ENCODE assay signal across 11 cellular contexts in the genomic region with DNA sequence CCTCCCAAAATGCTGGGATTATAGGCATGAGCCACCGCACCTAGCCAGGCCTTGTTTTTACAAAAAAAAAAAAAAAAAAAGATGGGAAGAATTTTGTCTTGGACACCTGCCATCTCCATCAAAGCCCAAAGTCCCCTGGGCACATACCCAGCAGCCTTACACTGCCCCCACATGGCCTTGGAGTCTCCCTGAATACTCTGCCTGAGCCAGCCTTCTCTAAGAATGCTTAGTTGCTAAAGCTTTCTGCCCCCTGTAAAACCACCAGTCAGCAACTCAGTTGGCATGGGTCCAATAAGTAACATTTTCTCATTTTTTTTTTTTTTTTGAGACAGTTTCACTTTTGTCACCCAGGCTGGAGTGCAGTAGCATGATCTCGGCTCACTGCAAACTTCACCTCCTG. TPM values are rescaled to one million over a fixed set of nuclear protein-coding genes. Genes with fewer than 3 reads are reported as not detected.
DNase-seq lines count a peak whose midpoint lies in the region; TF ChIP-seq lines count a peak whose summit lies in the region.
"Had no signal": no experiment of that assay in that cellular context is flagged by ENCODE, and none has a peak within 500 bp of the region (broad histone marks: within the 10 kb centered on the region; RNA-seq: fewer than 3 reads in every experiment).

No MANE protein-coding gene starts in this region.

- CTCF ChIA-PET in Caco-2 (lab: Charles Lee), result interaction anchor here (0.6 kb wide), 1 partner anchor 310 kb away, joined by 3 read pairs; no protein-coding TSS in a partner anchor
- CTCF ChIA-PET in HEK293T (lab: Yijun Ruan, JAX), result no interaction called here

- no peaks in the 10 kb centered on the region for H3K9me3 ChIP-seq in Caco-2

- no peaks in the 10 kb centered on the region for H3K27me3 Mint-ChIP-seq in Caco-2 (ENCODE audit: insufficient read depth, unreplicated experiment)
- H3K27me3 Mint-ChIP-seq: activated B cell treated with CpG ODN at 0.5 μM for 24 hours, memory B cell had no signal

- H3K27ac Mint-ChIP-seq in Caco-2 (ENCODE audit: unreplicated experiment), result no peak overlapping the region
- H3K27ac Mint-ChIP-seq: activated B cell treated with CpG ODN at 0.5 μM for 24 hours, memory B cell had no signal

- intact Hi-C loops in Caco-2 (cut with micrococcal nuclease; ENCODE audit: unreplicated experiment), result loop anchor here (1.0 to 5.0 kb wide), 2 partner anchors 76 to 502 kb away; no protein-coding TSS in a partner anchor

- H3K4me3 ChIP-seq in Caco-2 (ENCODE audit: low read depth, low read length), result no peak overlapping the region

- POLR2A ChIA-PET in Caco-2 (lab: Charles Lee) (no interaction called here), HEK293T (lab: Yijun Ruan, JAX) (no interaction called here)

- BruUV-seq in Caco-2 (replicated peaks; lab: Mats Ljungman, UMichigan), result no TSS peak

- no peaks in the 10 kb centered on the region for H3K27me3 ChIP-seq in Caco-2 (replicated peaks; ENCODE audit: control insufficient read depth, insufficient read depth, low read length)

- no peaks in the 10 kb centered on the region for H3K36me3 ChIP-seq in Caco-2 (ENCODE audit: control insufficient read depth, insufficient read depth, low read length)

- H3K4me1 ChIP-seq in Caco-2, result no peaks in the 10 kb centered on the region

- H3K27ac ChIP-seq in VCaP, result peak overlapping the region; percentile 70; the same call in 1 of the 2 replicates

- H3K36me3 Mint-ChIP-seq in Caco-2 (ENCODE audit: insufficient read depth, unreplicated experiment), result peaks cover 35% of the 10 kb centered on the region
- H3K36me3 Mint-ChIP-seq: memory B cell had no signal

- H3K9me3 Mint-ChIP-seq in Caco-2 (ENCODE audit: unreplicated experiment), result no peaks in the 10 kb centered on the region
- H3K9me3 Mint-ChIP-seq: activated B cell treated with CpG ODN at 0.5 μM for 24 hours, memory B cell had no signal

- TF ChIP-seq CTCF in Caco-2 (IDR thresholded peaks at IDR 0.05; ENCODE audit: insufficient read depth in 1 of 2, low read depth in 1 of 2, low read length in 1 of 2, severe bottlenecking in 1 of 2, unreplicated experiment in 1 of 2) (peak in 1 of 2 experiments; percentile 42), VCaP (conservative IDR thresholded peaks at IDR 0.05) (peak; percentile 67)

- no peaks in the 10 kb centered on the region for H3K4me1 Mint-ChIP-seq in Caco-2 (ENCODE audit: low read depth, unreplicated experiment)
- H3K4me1 Mint-ChIP-seq: activated B cell treated with CpG ODN at 0.5 μM for 24 hours, memory B cell had no signal

- DNase-seq in Caco-2, result peak; percentile 43 to 44
- DNase-seq in HEK293T (ENCODE audit: extremely low spot score), result peak; percentile 21
- DNase-seq in kidney glomerular epithelial cell (lab: John Stamatoyannopoulos, UW), result peak; percentile 21
- no peak for DNase-seq in activated CD4-positive, alpha-beta T cell treated with anti-CD3 and anti-CD28 coated beads, Interleukin-2, amount 50 U/mL, for 1 hour
- no peak for DNase-seq in foreskin melanocyte
- no peak for DNase-seq in anterior cingulate cortex (lab: John Stamatoyannopoulos, UW)
- DNase-seq in SKM-1 (lab: John Stamatoyannopoulos, UW; ENCODE audit: unreplicated experiment), result no peak
- DNase-seq: activated B cell treated with CpG ODN at 0.5 μM for 24 hours had no signal

- no peak overlapping the region for H3K4me3 Mint-ChIP-seq in Caco-2 (ENCODE audit: unreplicated experiment)
- H3K4me3 Mint-ChIP-seq: activated B cell treated with CpG ODN at 0.5 μM for 24 hours, memory B cell had no signal

TF ChIP-seq in HEK293T, 16 proteins besides CTCF, POLR2A, EP300 and RAD21:
- TF ChIP-seq BHLHE40 (IDR thresholded peaks at IDR 0.05; ENCODE audit: borderline replicate concordance) (no peak), SUZ12 (IDR thresholded peaks at IDR 0.05) (no peak), LEF1 (IDR thresholded peaks at IDR 0.05; ENCODE audit: borderline replicate concordance) (no peak), ZNF384 (IDR thresholded peaks at IDR 0.05) (no peak), FOXM1 (IDR thresholded peaks at IDR 0.05; ENCODE audit: borderline replicate concordance) (no peak), ARNT (IDR thresholded peaks at IDR 0.05) (no peak), FOXA1 (IDR thresholded peaks at IDR 0.05) (no peak), L3MBTL2 (conservative IDR thresholded peaks at IDR 0.05) (no peak), ELF4 (IDR thresholded peaks at IDR 0.05) (no peak), NFRKB (IDR thresholded peaks at IDR 0.05) (no peak), CTBP1 (IDR thresholded peaks at IDR 0.05; ENCODE audit: borderline replicate concordance) (no peak), FOXK2 (IDR thresholded peaks at IDR 0.05) (no peak), TARDBP (IDR thresholded peaks at IDR 0.05) (no peak), HDGF (IDR thresholded peaks at IDR 0.05; ENCODE audit: borderline replicate concordance) (no peak), SP1 (IDR thresholded peaks at IDR 0.05) (no peak)
- TF ChIP-seq, protein P1, sequence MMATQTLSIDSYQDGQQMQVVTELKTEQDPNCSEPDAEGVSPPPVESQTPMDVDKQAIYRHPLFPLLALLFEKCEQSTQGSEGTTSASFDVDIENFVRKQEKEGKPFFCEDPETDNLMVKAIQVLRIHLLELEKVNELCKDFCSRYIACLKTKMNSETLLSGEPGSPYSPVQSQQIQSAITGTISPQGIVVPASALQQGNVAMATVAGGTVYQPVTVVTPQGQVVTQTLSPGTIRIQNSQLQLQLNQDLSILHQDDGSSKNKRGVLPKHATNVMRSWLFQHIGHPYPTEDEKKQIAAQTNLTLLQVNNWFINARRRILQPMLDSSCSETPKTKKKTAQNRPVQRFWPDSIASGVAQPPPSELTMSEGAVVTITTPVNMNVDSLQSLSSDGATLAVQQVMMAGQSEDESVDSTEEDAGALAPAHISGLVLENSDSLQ (IDR thresholded peaks at IDR 0.05), result no peak
TF ChIP-seq in HEK293T: peak in this region for 0.

RNA-seq across cellular contexts. Expression of a gene that starts 40.6 kb away (rescaled TPM):
- total RNA-seq in Caco-2 (2022), result 28.0 and 32.6 TPM in 2 replicates

RNA-seq across cellular contexts. Expression of a gene that starts 47.2 kb away (rescaled TPM):
- 9.6 and 9.8 TPM in 2 replicates for total RNA-seq in Caco-2 (2022)
- total RNA-seq: activated B cell treated with CpG ODN at 0.5 μM for 24 hours had no signal

RNA-seq across cellular contexts. Expression of a gene that starts 51.5 kb away (rescaled TPM):
- total RNA-seq in Caco-2 (2022), result not detected in 2 replicates
- total RNA-seq: activated B cell treated with CpG ODN at 0.5 μM for 24 hours, temporal lobe had no signal

Comparison
In these comparisons a context has a peak if more than half of its experiments do, and no peak if none do; other contexts are left out.
1. DNase-seq: peak in Caco-2 (2 of 2), HEK293T (single experiment) and kidney glomerular epithelial cell (single experiment); none in activated CD4-positive, alpha-beta T cell treated with anti-CD3 and anti-CD28 coated beads, Interleukin-2, amount 50 U/mL, for 1 hour (single experiment), foreskin melanocyte (single experiment), anterior cingulate cortex (0 of 58) and SKM-1 (single experiment).